In genomic region chr18:13163167-13163927, GRCh38 we compare ENCODE assay signal across 23 cellular contexts. TPM values are rescaled to one million over a fixed set of nuclear protein-coding genes. Genes with fewer than 3 reads are reported as not detected.
DNase-seq lines count a peak whose midpoint lies in the region; ATAC-seq, FAIRE-seq and TF ChIP-seq lines count a peak whose summit lies in the region.
"Had no signal": no experiment of that assay in that cellular context is flagged by ENCODE, and none has a peak within 500 bp of the region (broad histone marks: within the 10 kb centered on the region; RNA-seq: fewer than 3 reads in every experiment).

No MANE protein-coding gene starts in this region.

- intact Hi-C loops in HepG2 (cut with micrococcal nuclease; ENCODE audit: unreplicated experiment), result no loop called here
- intact Hi-C loops in right lobe of liver (cut with DNase I), result no loop called here
- intact Hi-C loops in PC-3 (cut with micrococcal nuclease), result no loop called here

- ATAC-seq in HepG2, result peak; percentile 44; the same call in 2 of the 3 replicates
- no peak for ATAC-seq in right lobe of liver
- no peak for ATAC-seq in GM18868 (IDR thresholded peaks at IDR 0.05; ENCODE audit: unreplicated experiment)
- no peak for ATAC-seq in PC-3
- ATAC-seq: Panc1, Right ventricle myocardium inferior had no signal

- in situ Hi-C loops in HepG2 (cut with HindIII; ENCODE audit: extremely low pct_ligation_motif_present, low pct_unique_long_range_greater_than_20kb), result no loop called here

- peaks cover 6% of the 10 kb centered on the region for H3K9me3 ChIP-seq in HepG2 (ENCODE audit: low read length)
- H3K9me3 ChIP-seq in right lobe of liver, result no peaks in the 10 kb centered on the region
- H3K9me3 ChIP-seq in adipocyte (ENCODE audit: control insufficient read depth, low read length), result peaks cover 8% of the 10 kb centered on the region
- no peaks in the 10 kb centered on the region for H3K9me3 ChIP-seq in skeletal muscle satellite cell (replicated peaks; ENCODE audit: low read length)
- peaks cover under 1% of the 10 kb centered on the region; the same call in 1 of the 2 replicates for H3K9me3 ChIP-seq in PC-3 (ENCODE audit: low read length)

- H3K27ac ChIP-seq in HepG2 (ENCODE audit: extremely low read length, insufficient read depth, low read length) (no peak overlapping the region), right lobe of liver (no peak overlapping the region), PC-3 (ENCODE audit: low read length) (no peak overlapping the region)
- H3K27ac ChIP-seq: BLaER1 treated with 17β-estradiol and CSF1 and Interleukin-3, amounts not matched to agents 10 nM and 100 nM had no signal

- TF ChIP-seq EP300 in HepG2 (IDR thresholded peaks at IDR 0.05; ENCODE audit: low read depth in 2 of 2, low read length in 2 of 2) (no peak), HepG2 (CRISPR knock-in tag; IDR thresholded peaks at IDR 0.05; ENCODE audit: borderline replicate concordance) (no peak)

- H3K4me2 ChIP-seq in HepG2 (ENCODE audit: low read depth, low read length), result no peak overlapping the region
- H3K4me2 ChIP-seq in skeletal muscle satellite cell (ENCODE audit: low read length), result peak overlapping the region; percentile 42
- H3K4me2 ChIP-seq in PC-3 (ENCODE audit: low read length), result no peak overlapping the region
- H3K4me2 ChIP-seq: BLaER1 treated with 17β-estradiol and CSF1 and Interleukin-3, amounts not matched to agents 10 nM and 100 nM had no signal

- H3K4me3 ChIP-seq in HepG2 (replicated peaks in 1 of 3; ENCODE audit: insufficient read depth in 1 of 3, low read depth in 2 of 3, low read length in 3 of 3), result no peak overlapping the region
- no peak overlapping the region for H3K4me3 ChIP-seq in right lobe of liver
- H3K4me3 ChIP-seq in adipocyte (ENCODE audit: low read length), result peak overlapping the region; percentile 34
- H3K4me3 ChIP-seq in skeletal muscle satellite cell (ENCODE audit: low read length), result no peak overlapping the region
- H3K4me3 ChIP-seq in PC-3 (ENCODE audit: low read length), result no peak overlapping the region
- H3K4me3 ChIP-seq: BLaER1 treated with 17β-estradiol and CSF1 and Interleukin-3, amounts not matched to agents 10 nM and 100 nM had no signal

- TF ChIP-seq POLR2A in HepG2 (IDR thresholded peaks at IDR 0.05; ENCODE audit: insufficient read depth in 1 of 2, low read depth in 2 of 2, low read length in 2 of 2) (no peak), right lobe of liver (IDR thresholded peaks at IDR 0.05) (no peak)

- H3K79me2 ChIP-seq in HepG2 (ENCODE audit: insufficient read depth, low read length) (no peaks in the 10 kb centered on the region), PC-3 (ENCODE audit: low read length) (no peaks in the 10 kb centered on the region)

- no peaks in the 10 kb centered on the region; a peak in 1 of 5 replicates for H3K27me3 ChIP-seq in HepG2 (ENCODE audit: control insufficient read depth in 1 of 2, insufficient read depth in 2 of 2, low read length in 2 of 2)
- no peaks in the 10 kb centered on the region for H3K27me3 ChIP-seq in right lobe of liver
- no peaks in the 10 kb centered on the region for H3K27me3 ChIP-seq in adipocyte (replicated peaks; ENCODE audit: control insufficient read depth, insufficient read depth, low read length)
- H3K27me3 ChIP-seq in skeletal muscle satellite cell (ENCODE audit: control insufficient read depth, insufficient read depth, low read length), result peaks cover 5% of the 10 kb centered on the region
- H3K27me3 ChIP-seq in PC-3 (ENCODE audit: low read length), result no peaks in the 10 kb centered on the region
- H3K27me3 ChIP-seq: BLaER1 treated with 17β-estradiol and CSF1 and Interleukin-3, amounts not matched to agents 10 nM and 100 nM had no signal

- H3F3A ChIP-seq in PC-3 (ENCODE audit: low read length, unreplicated experiment), result no peaks in the 10 kb centered on the region

- TF ChIP-seq RAD21 in HepG2 (CRISPR knock-in tag; IDR thresholded peaks at IDR 0.05), result no peak

- H3K9me2 ChIP-seq in PC-3 (replicated peaks; ENCODE audit: low read length), result no peaks in the 10 kb centered on the region

- POLR2A ChIA-PET in HepG2 (lab: Yijun Ruan, JAX) (interaction anchor here (1.1 kb wide), 1 partner anchor 25 kb away, joined by 4 read pairs; no protein-coding TSS in a partner anchor), PC-3 (lab: Charles Lee; ENCODE audit: unreplicated experiment) (no interaction called here)

- H3K36me3 ChIP-seq in HepG2 (replicated peaks in 1 of 2; ENCODE audit: control insufficient read depth in 1 of 2, insufficient read depth in 2 of 2, low read length in 2 of 2), result no peaks in the 10 kb centered on the region
- H3K36me3 ChIP-seq in right lobe of liver, result no peaks in the 10 kb centered on the region
- H3K36me3 ChIP-seq in adipocyte (ENCODE audit: control insufficient read depth, insufficient read depth, low read length, severe bottlenecking), result no peaks in the 10 kb centered on the region
- H3K36me3 ChIP-seq in skeletal muscle satellite cell (ENCODE audit: insufficient read depth, low read length), result no peaks in the 10 kb centered on the region
- H3K36me3 ChIP-seq in PC-3 (ENCODE audit: low read depth, low read length), result no peaks in the 10 kb centered on the region

- no peak overlapping the region for H3K9ac ChIP-seq in HepG2 (ENCODE audit: insufficient read depth, low read depth, low read length)
- H3K9ac ChIP-seq in adipocyte (ENCODE audit: low read length), result peak overlapping the region; percentile 9
- H3K9ac ChIP-seq in skeletal muscle satellite cell (ENCODE audit: low read depth, low read length), result no peak overlapping the region
- no peak overlapping the region for H3K9ac ChIP-seq in PC-3 (ENCODE audit: low read length)
- H3K9ac ChIP-seq: BLaER1 treated with 17β-estradiol and CSF1 and Interleukin-3, amounts not matched to agents 10 nM and 100 nM had no signal

- H4K20me1 ChIP-seq in HepG2 (ENCODE audit: insufficient read depth, low read length) (no peaks in the 10 kb centered on the region), PC-3 (ENCODE audit: low read length) (no peaks in the 10 kb centered on the region)
- H4K20me1 ChIP-seq: BLaER1 treated with 17β-estradiol and CSF1 and Interleukin-3, amounts not matched to agents 10 nM and 100 nM had no signal

- CTCF ChIA-PET in HepG2 (lab: Yijun Ruan, JAX; ENCODE audit: low intra/inter-chr PET ratio, low total read pairs), result no interaction called here
- CTCF ChIA-PET in PC-3 (lab: Charles Lee), result interaction anchor here (0.7 kb wide), 1 partner anchor 563 kb away, joined by 3 read pairs; no protein-coding TSS in a partner anchor

- BruUV-seq in HepG2 (replicated peaks; lab: Mats Ljungman, UMichigan) (no TSS peak), PC-3 (replicated peaks; lab: Mats Ljungman, UMichigan) (no TSS peak)

- DNase-seq in HepG2 (ENCODE audit: low spot score) (no peak), right lobe of liver (no peak), adipocyte (ENCODE audit: low read depth) (peak; percentile 13), hepatic stellate cell (ENCODE audit: low spot score) (peak; percentile 48), PC-3 (no peak), putamen (ENCODE audit: low spot score) (no peak)
- DNase-seq: 8988T; CD8-positive, alpha-beta memory T cell; DND-41; GF-D8; NCI-H1417 treated with DMSO at 0.1 percent for 48 hours; NCI-H2029; NCI-H510A had no signal

- no peak for TF ChIP-seq CTCF in HepG2 (CRISPR knock-in tag; IDR thresholded peaks at IDR 0.05)
- no peak for TF ChIP-seq CTCF in right lobe of liver (IDR thresholded peaks at IDR 0.05)
- no peak for TF ChIP-seq CTCF in PC-3 (conservative IDR thresholded peaks at IDR 0.05; ENCODE audit: low read depth, low read length)

- H2AFZ ChIP-seq in HepG2 (ENCODE audit: low read length) (no peak overlapping the region), PC-3 (ENCODE audit: low read length) (no peak overlapping the region)

- FAIRE-seq in HepG2 (lab: Jason Lieb, UNC), result no peak
- FAIRE-seq: D721Med, GM12892, GM19239, H54 had no signal

- peaks cover 43% of the 10 kb centered on the region for H3K4me1 ChIP-seq in HepG2 (ENCODE audit: insufficient read depth, low read length)
- H3K4me1 ChIP-seq in right lobe of liver, result no peaks in the 10 kb centered on the region
- H3K4me1 ChIP-seq in adipocyte (ENCODE audit: control insufficient read depth, insufficient read depth, low read length), result peaks cover 16% of the 10 kb centered on the region
- peaks cover 17% of the 10 kb centered on the region for H3K4me1 ChIP-seq in skeletal muscle satellite cell (ENCODE audit: control insufficient read depth, insufficient read depth, low read length)
- H3K4me1 ChIP-seq in PC-3 (ENCODE audit: insufficient read depth, low read length), result no peaks in the 10 kb centered on the region

- 55% methylated on average over 9 of the region's 12 CpGs for WGBS in HepG2 (ENCODE audit: low lambda C conversion rate)
- WGBS in right lobe of liver (ENCODE audit: insufficient coverage, low coverage, low lambda C conversion rate, missing lambda C conversion rate), result 66% methylated on average over 6 of the region's 12 CpGs

RNA-seq across cellular contexts. Expression of gene LDLRAD4, which starts 55.2 kb away (rescaled TPM):
- total RNA-seq in HepG2 (2016; rRNA removed; fragmentation: Illumina TruSeq; extraction: Trizol) (10.4 and 13.6 TPM in 2 replicates), right lobe of liver (10 to 100 TPM; 10.6 to 66.4 (median 18.7) TPM), PC-3 (2014; rRNA removed) (not detected in 2 replicates)
- total RNA-seq in HepG2 (2016; cell fraction: cytosol; rRNA removed; fragmentation: Illumina TruSeq; extraction: Trizol; ENCODE audit: low read depth), result 6.1 and 8.9 TPM in 2 replicates
- 12.4 and 15.9 TPM in 2 replicates for total RNA-seq in HepG2 (2016; cell fraction: insoluble cytoplasmic fraction; rRNA removed; fragmentation: Illumina TruSeq; extraction: Trizol)
- total RNA-seq in HepG2 (2016; cell fraction: membrane; rRNA removed; fragmentation: Illumina TruSeq; extraction: Trizol), result 11.2 and 12.8 TPM in 2 replicates
- 18.3 and 32.5 TPM in 2 replicates for total RNA-seq in HepG2 (2016; cell fraction: nucleus; rRNA removed; fragmentation: Illumina TruSeq; extraction: Trizol)
- 11.8 and 20.9 TPM in 2 replicates for polyA plus RNA-seq in HepG2 (2011; rRNA removed)
- polyA plus RNA-seq in HepG2 (2011; cell fraction: cytosol; rRNA removed), result 7.9 and 14.0 TPM in 2 replicates
- polyA plus RNA-seq in HepG2 (2011; cell fraction: nucleus; rRNA removed), result 35.4 and 60.5 TPM in 2 replicates
- polyA plus RNA-seq in HepG2 (2012), result 7.9 and 15.6 TPM in 2 replicates
- 9.0 and 9.7 TPM in 2 replicates for polyA plus RNA-seq in HepG2 (2016; cell fraction: cytosol; fragmentation: Illumina TruSeq; extraction: Trizol; ENCODE audit: low read depth)
- 12.7 and 13.9 TPM in 2 replicates for polyA plus RNA-seq in HepG2 (2016; cell fraction: insoluble cytoplasmic fraction; fragmentation: Illumina TruSeq; extraction: Trizol; ENCODE audit: low read depth)
- polyA plus RNA-seq in HepG2 (2016; cell fraction: membrane; fragmentation: Illumina TruSeq; extraction: Trizol; ENCODE audit: low read depth), result 12.9 and 14.9 TPM in 2 replicates
- 20.5 and 30.2 TPM in 2 replicates for polyA plus RNA-seq in HepG2 (2016; cell fraction: nucleus; fragmentation: Illumina TruSeq; extraction: Trizol; ENCODE audit: insufficient read depth, low read depth)
- 0.19 and 17.1 TPM in 2 replicates for polyA minus RNA-seq in HepG2 (2011; rRNA and poly(A)+ RNA removed; ENCODE audit: low replicate concordance)
- polyA minus RNA-seq in HepG2 (2011; cell fraction: cytosol; rRNA and poly(A)+ RNA removed), result 5.8 and 10.2 TPM in 2 replicates
- polyA minus RNA-seq in HepG2 (2011; cell fraction: nucleus; rRNA and poly(A)+ RNA removed), result 34.9 and 52.0 TPM in 2 replicates
- total RNA-seq in skeletal muscle satellite cell (2012; rRNA removed), result under 0.01 TPM in 1 of 2 replicates, not detected in the other
- total RNA-seq: HT1080 had no signal

Comparison
In these comparisons a context has a peak if more than half of its experiments do, and no peak if none do; other contexts are left out.
1. DNase-seq: peak in adipocyte (single experiment) and hepatic stellate cell (single experiment); none in HepG2 (single experiment), right lobe of liver (0 of 3), PC-3 (single experiment) and putamen (single experiment).